In the genomic region with DNA sequence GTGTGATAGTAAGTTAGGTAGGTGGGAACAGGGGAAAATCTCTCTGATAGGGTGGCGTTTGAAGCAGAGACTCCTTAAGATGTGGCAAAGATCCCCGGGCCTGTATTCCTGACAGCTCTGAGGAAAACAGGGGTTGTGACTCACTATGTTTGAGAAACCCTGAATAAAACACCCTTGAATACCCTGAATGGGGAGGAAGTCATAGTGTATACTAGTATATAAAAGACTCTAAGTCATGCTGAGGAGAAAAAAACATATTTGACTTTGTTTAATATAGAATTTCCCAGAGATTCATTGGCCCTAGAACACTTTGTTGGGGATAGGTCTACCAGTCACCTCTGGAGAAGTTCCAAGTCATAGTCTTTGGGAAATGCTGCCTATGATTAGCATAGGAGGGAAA, we compare ENCODE assay signal across 27 cellular contexts.
DNase-seq lines count a peak whose midpoint lies in the region; ATAC-seq and TF ChIP-seq lines count a peak whose summit lies in the region.
"Had no signal": no experiment of that assay in that cellular context is flagged by ENCODE, and none has a peak within 500 bp of the region (broad histone marks: within the 10 kb centered on the region; RNA-seq: fewer than 3 reads in every experiment).

No MANE protein-coding gene starts in this region.

- H3K4me1 ChIP-seq in SK-N-SH (ENCODE audit: control insufficient read depth in 1 of 2, insufficient read depth in 2 of 2, low read depth in 1 of 2, low read length in 1 of 2): peaks cover 0 to 27% of the 10 kb centered on the region in 2 experiments; a peak in 3 of 4 replicates
- peaks cover 0 to 11% (median 6%) of the 10 kb centered on the region in 5 donors for H3K4me1 ChIP-seq in subcutaneous abdominal adipose tissue (ENCODE audit: control insufficient read depth in 5 of 5, insufficient read depth in 5 of 5, low read length in 5 of 5)
- peaks cover 4 to 20% (median 9%) of the 10 kb centered on the region in 3 donors for H3K4me1 ChIP-seq in gastroesophageal sphincter
- H3K4me1 ChIP-seq: right atrium auricular region had no signal

- TF ChIP-seq POLR2A in gastroesophageal sphincter (IDR thresholded peaks at IDR 0.05): no peak

- no peak for TF ChIP-seq EP300 in SK-N-SH (IDR thresholded peaks at IDR 0.05; ENCODE audit: borderline replicate concordance in 1 of 2, low read depth in 1 of 2, low read length in 1 of 2)
- no peak for TF ChIP-seq EP300 in gastroesophageal sphincter (IDR thresholded peaks at IDR 0.05)

- 52% methylated on average over 2 of the region's 2 CpGs for WGBS in SK-N-SH (ENCODE audit: low lambda C conversion rate)
- 53 to 100% methylated on average over 1 to 2 of the region's 2 CpGs for WGBS in gastroesophageal sphincter (ENCODE audit: low coverage in 1 of 2), 2 donors

- ATAC-seq in SK-N-SH treated with all-trans-retinoic acid at 6 μM for 48 hours: no peak
- no peak for ATAC-seq in GM21528 (IDR thresholded peaks at IDR 0.05; ENCODE audit: low FRiP score, unreplicated experiment)
- ATAC-seq in gastroesophageal sphincter: no peak
- ATAC-seq: activated naive CD8-positive, alpha-beta T cell treated with anti-CD3 and anti-CD28 coated beads, Interleukin-2, amount 50 U/mL, for 24 hours; GM12878; HepG2; left colon had no signal

- TF ChIP-seq CTCF in SK-N-SH (IDR thresholded peaks at IDR 0.05) (no peak), fibroblast of the aortic adventitia (IDR thresholded peaks at IDR 0.05; ENCODE audit: insufficient read depth, low read length) (no peak), gastroesophageal sphincter (IDR thresholded peaks at IDR 0.05) (no peak)

- H3K27ac ChIP-seq in SK-N-SH (ENCODE audit: low read depth in 2 of 2, low read length in 1 of 2) (peak overlapping the region in 1 of 2 experiments; percentile 12; a peak in 1 of 4 replicates), subcutaneous abdominal adipose tissue (ENCODE audit: low read depth, low read length) (peak overlapping the region; percentile 49), gastroesophageal sphincter (no peak overlapping the region)
- H3K27ac ChIP-seq: 22Rv1, cardiac muscle cell, right atrium auricular region, stomach, WERI-Rb-1 had no signal

- H3K9me2 ChIP-seq in SK-N-SH: no peaks in the 10 kb centered on the region

- H2AFZ ChIP-seq in SK-N-SH (ENCODE audit: low read depth): no peak overlapping the region; the same call in 1 of the 2 replicates

- H3K4me2 ChIP-seq in SK-N-SH: no peak overlapping the region

- H3K36me3 ChIP-seq in SK-N-SH (replicated peaks in 1 of 2; ENCODE audit: control insufficient read depth in 1 of 2, insufficient read depth in 2 of 2, low read length in 1 of 2) (no peaks in the 10 kb centered on the region), subcutaneous abdominal adipose tissue (ENCODE audit: control insufficient read depth in 5 of 5, insufficient read depth in 5 of 5, low read length in 5 of 5) (no peaks in the 10 kb centered on the region), gastroesophageal sphincter (no peaks in the 10 kb centered on the region)
- H3K36me3 ChIP-seq: cardiac muscle cell, right atrium auricular region, stomach, WERI-Rb-1 had no signal

- POLR2A ChIA-PET in SK-N-SH (lab: Yijun Ruan, JAX): no interaction called here

- H3K4me3 ChIP-seq in SK-N-SH (ENCODE audit: low read depth in 2 of 2, low read length in 1 of 2): no peak overlapping the region
- no peak overlapping the region for H3K4me3 ChIP-seq in fibroblast of the aortic adventitia (ENCODE audit: low read depth, low read length)
- H3K4me3 ChIP-seq in subcutaneous abdominal adipose tissue (ENCODE audit: low read depth in 1 of 5, low read length in 5 of 5): no peak overlapping the region
- H3K4me3 ChIP-seq in gastroesophageal sphincter: no peak overlapping the region
- H3K4me3 ChIP-seq: cardiac muscle cell, GM12878, right atrium auricular region, stomach had no signal

- DNase-seq in SK-N-SH (no peak), astrocyte of the hippocampus (ENCODE audit: low read depth, low spot score) (peak; percentile 68), fibroblast of the aortic adventitia (ENCODE audit: low read depth) (peak; percentile 63), cerebellum (ENCODE audit: low spot score) (no peak)
- DNase-seq: activated CD4-positive, alpha-beta T cell treated with anti-CD3 and anti-CD28 coated beads, Interleukin-2, amount 10 ng/mL, durations not matched to agents 7 days and 5 days; activated CD8-positive, alpha-beta memory T cell treated with anti-CD3 and anti-CD28 coated beads, Interleukin-2, amount 50 U/mL, for 4 hours; activated effector memory CD4-positive, alpha-beta T cell treated with Interleukin-2 at 50 U/mL for 16 hours; activated naive CD8-positive, alpha-beta T cell treated with anti-CD3 and anti-CD28 coated beads, Interleukin-2, amount 50 U/mL, for 24 hours; DMS79; left colon; mesendoderm; naive B cell; NCI-H1417 treated with DMSO at 0.1 percent for 48 hours; NCI-H524; NK-92 treated with Interleukin-12 subunit alpha and Interleukin-12 subunit beta, amount 100 ng/mL, for 24 hours; stomach; T-helper 2 cell; WERI-Rb-1 had no signal

- H3F3A ChIP-seq in SK-N-SH (replicated peaks; ENCODE audit: insufficient read depth): peaks cover 16% of the 10 kb centered on the region

- H4K20me1 ChIP-seq in SK-N-SH (ENCODE audit: insufficient read depth): no peaks in the 10 kb centered on the region

- no peaks in the 10 kb centered on the region for H3K79me2 ChIP-seq in SK-N-SH (ENCODE audit: insufficient read depth)

- H3K9me3 ChIP-seq in SK-N-SH (no peaks in the 10 kb centered on the region), subcutaneous abdominal adipose tissue (ENCODE audit: control insufficient read depth in 5 of 5, low read length in 5 of 5) (no peaks in the 10 kb centered on the region), gastroesophageal sphincter (no peaks in the 10 kb centered on the region)
- H3K9me3 ChIP-seq: right atrium auricular region, stomach had no signal

- no peak for TF ChIP-seq RAD21 in SK-N-SH (IDR thresholded peaks at IDR 0.05; ENCODE audit: low read length)

- CTCF ChIA-PET in SK-N-SH (lab: Yijun Ruan, JAX): no interaction called here

- H3K9ac ChIP-seq in SK-N-SH (no peak overlapping the region), subcutaneous abdominal adipose tissue (ENCODE audit: low read length in 5 of 5) (no peak overlapping the region)

- no peaks in the 10 kb centered on the region for H3K27me3 ChIP-seq in SK-N-SH (ENCODE audit: insufficient read depth)
- H3K27me3 ChIP-seq in subcutaneous abdominal adipose tissue (ENCODE audit: control insufficient read depth in 5 of 5, insufficient read depth in 4 of 5, low read length in 5 of 5): no peaks in the 10 kb centered on the region
- no peaks in the 10 kb centered on the region for H3K27me3 ChIP-seq in gastroesophageal sphincter
- H3K27me3 ChIP-seq: cardiac muscle cell, right atrium auricular region, stomach had no signal

TF ChIP-seq in SK-N-SH, 30 proteins besides CTCF, POLR2A, EP300 and RAD21 (continues in another document):
- TF ChIP-seq ELF1 (IDR thresholded peaks at IDR 0.05) (no peak), GABPA (IDR thresholded peaks at IDR 0.05; ENCODE audit: low read depth) (no peak), EZH2phosphoT487 (IDR thresholded peaks at IDR 0.05; ENCODE audit: borderline replicate concordance, low read depth) (no peak), NFIC (IDR thresholded peaks at IDR 0.05; ENCODE audit: borderline replicate concordance) (no peak), FOXM1 (IDR thresholded peaks at IDR 0.05; ENCODE audit: low read depth) (no peak), JUND (IDR thresholded peaks at IDR 0.05) (peak; percentile 21; the same call in 1 of the 2 replicates)
- TF ChIP-seq, protein P1, sequence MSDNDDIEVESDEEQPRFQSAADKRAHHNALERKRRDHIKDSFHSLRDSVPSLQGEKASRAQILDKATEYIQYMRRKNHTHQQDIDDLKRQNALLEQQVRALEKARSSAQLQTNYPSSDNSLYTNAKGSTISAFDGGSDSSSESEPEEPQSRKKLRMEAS (IDR thresholded peaks at IDR 0.05; ENCODE audit: low read depth): no peak

TF ChIP-seq in SK-N-SH treated with all-trans-retinoic acid at 6 μM for 48 hours, 23 proteins besides CTCF, POLR2A, EP300 and RAD21 (continues in another document):
- no peak for TF ChIP-seq ISL1 (CRISPR knock-in tag; IDR thresholded peaks at IDR 0.05)
- TF ChIP-seq OSR1 (CRISPR knock-in tag; IDR thresholded peaks at IDR 0.05): no peak
- TF ChIP-seq TCF4 (CRISPR knock-in tag; IDR thresholded peaks at IDR 0.05; ENCODE audit: borderline replicate concordance): no peak
- no peak for TF ChIP-seq BACH2 (CRISPR knock-in tag; IDR thresholded peaks at IDR 0.05; ENCODE audit: borderline replicate concordance)
- TF ChIP-seq, protein P2, sequence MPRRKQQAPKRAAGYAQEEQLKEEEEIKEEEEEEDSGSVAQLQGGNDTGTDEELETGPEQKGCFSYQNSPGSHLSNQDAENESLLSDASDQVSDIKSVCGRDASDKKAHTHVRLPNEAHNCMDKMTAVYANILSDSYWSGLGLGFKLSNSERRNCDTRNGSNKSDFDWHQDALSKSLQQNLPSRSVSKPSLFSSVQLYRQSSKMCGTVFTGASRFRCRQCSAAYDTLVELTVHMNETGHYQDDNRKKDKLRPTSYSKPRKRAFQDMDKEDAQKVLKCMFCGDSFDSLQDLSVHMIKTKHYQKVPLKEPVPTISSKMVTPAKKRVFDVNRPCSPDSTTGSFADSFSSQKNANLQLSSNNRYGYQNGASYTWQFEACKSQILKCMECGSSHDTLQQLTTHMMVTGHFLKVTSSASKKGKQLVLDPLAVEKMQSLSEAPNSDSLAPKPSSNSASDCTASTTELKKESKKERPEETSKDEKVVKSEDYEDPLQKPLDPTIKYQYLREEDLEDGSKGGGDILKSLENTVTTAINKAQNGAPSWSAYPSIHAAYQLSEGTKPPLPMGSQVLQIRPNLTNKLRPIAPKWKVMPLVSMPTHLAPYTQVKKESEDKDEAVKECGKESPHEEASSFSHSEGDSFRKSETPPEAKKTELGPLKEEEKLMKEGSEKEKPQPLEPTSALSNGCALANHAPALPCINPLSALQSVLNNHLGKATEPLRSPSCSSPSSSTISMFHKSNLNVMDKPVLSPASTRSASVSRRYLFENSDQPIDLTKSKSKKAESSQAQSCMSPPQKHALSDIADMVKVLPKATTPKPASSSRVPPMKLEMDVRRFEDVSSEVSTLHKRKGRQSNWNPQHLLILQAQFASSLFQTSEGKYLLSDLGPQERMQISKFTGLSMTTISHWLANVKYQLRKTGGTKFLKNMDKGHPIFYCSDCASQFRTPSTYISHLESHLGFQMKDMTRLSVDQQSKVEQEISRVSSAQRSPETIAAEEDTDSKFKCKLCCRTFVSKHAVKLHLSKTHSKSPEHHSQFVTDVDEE (CRISPR knock-in tag; IDR thresholded peaks at IDR 0.05): no peak
- TF ChIP-seq PPARA (CRISPR knock-in tag; IDR thresholded peaks at IDR 0.05; ENCODE audit: borderline replicate concordance): no peak
- TF ChIP-seq ESRRG (CRISPR knock-in tag; IDR thresholded peaks at IDR 0.05): no peak

Comparison
In these comparisons a context has a peak if more than half of its experiments do, and no peak if none do; other contexts are left out.
1. DNase-seq: peak in astrocyte of the hippocampus (single experiment) and fibroblast of the aortic adventitia (single experiment); none in SK-N-SH (single experiment) and cerebellum (single experiment).